Comparison of ENCODE assay signal across 1 cellular context in genomic region chr6:30327232-30327746, GRCh38.
TF ChIP-seq lines count a peak whose summit lies in the region.

No MANE protein-coding gene starts in this region.

TF ChIP-seq in H1, 55 proteins besides CTCF, POLR2A, EP300 and RAD21 (continued from another document):
- TF ChIP-seq ATF2 (IDR thresholded peaks at IDR 0.05; ENCODE audit: low read length): no peak
- TF ChIP-seq RBBP5 (IDR thresholded peaks at IDR 0.05; ENCODE audit: borderline replicate concordance, low read depth, low read length): 0 out of 2 replicates have a peak, but pooled peaks have one; percentile 7
- no peak for TF ChIP-seq GTF2F1 (IDR thresholded peaks at IDR 0.05; ENCODE audit: borderline replicate concordance, low read depth, low read length)
- no peak for TF ChIP-seq EZH2 (IDR thresholded peaks at IDR 0.05; ENCODE audit: low read depth, low read length, severe bottlenecking)
- no peak for TF ChIP-seq ASH2L (IDR thresholded peaks at IDR 0.05; ENCODE audit: low read length)
- no peak for TF ChIP-seq KDM4A (IDR thresholded peaks at IDR 0.05; ENCODE audit: low read depth, low read length, severe bottlenecking)
- no peak for TF ChIP-seq KDM5A (IDR thresholded peaks at IDR 0.05; ENCODE audit: low read length)
- no peak for TF ChIP-seq TEAD4 (IDR thresholded peaks at IDR 0.05; ENCODE audit: low read depth, low read length)
- peak; percentile 3 for TF ChIP-seq TAF7 (optimal IDR thresholded peaks at IDR 0.05; ENCODE audit: borderline replicate concordance, low read depth, low read length)
- TF ChIP-seq SIN3A (conservative IDR thresholded peaks at IDR 0.05 in 1 of 2, IDR thresholded peaks at IDR 0.05 in 1 of 2; ENCODE audit: low read depth in 1 of 2, low read length in 2 of 2): 0 out of 4 replicates have a peak, but pooled peaks of 1 of the 2 experiments have one; percentile 62
- no peak for TF ChIP-seq CEBPB (IDR thresholded peaks at IDR 0.05; ENCODE audit: low read depth, low read length)
- TF ChIP-seq CREB1 (IDR thresholded peaks at IDR 0.05): peak; percentile 98
- peak; percentile 74 for TF ChIP-seq SAP30 (IDR thresholded peaks at IDR 0.05; ENCODE audit: insufficient read depth, insufficient replicate concordance, low read length)
- TF ChIP-seq EGR1 (IDR thresholded peaks at IDR 0.05; ENCODE audit: borderline replicate concordance, low read depth, low read length): no peak
- 0 out of 2 replicates have a peak, but pooled peaks have one; percentile 15 for TF ChIP-seq POLR2AphosphoS5 (IDR thresholded peaks at IDR 0.05; ENCODE audit: low read depth, low read length)
- peak; percentile 89 for TF ChIP-seq MAX (IDR thresholded peaks at IDR 0.05)
- TF ChIP-seq HDAC6 (IDR thresholded peaks at IDR 0.05; ENCODE audit: low read depth, low read length): no peak
- TF ChIP-seq SUZ12 (IDR thresholded peaks at IDR 0.05; ENCODE audit: low read length): no peak
- TF ChIP-seq HDAC2 (IDR thresholded peaks at IDR 0.05; ENCODE audit: borderline replicate concordance in 1 of 2, low read depth in 2 of 2, low read length in 2 of 2): no peak
- peak; percentile 85; the same call in 1 of the 2 replicates for TF ChIP-seq E2F6 (IDR thresholded peaks at IDR 0.05)
- no peak for TF ChIP-seq BRCA1 (IDR thresholded peaks at IDR 0.05; ENCODE audit: low read depth, low read length)
- TF ChIP-seq SIX5 (IDR thresholded peaks at IDR 0.05; ENCODE audit: low read depth, low read length): no peak
TF ChIP-seq in H1: peak in this region for 8.
